ENCODE assay signal across 34 cellular contexts in genomic region chr14:88908216-88908615, GRCh38.
DNase-seq lines count a peak whose midpoint lies in the region; ATAC-seq, FAIRE-seq and TF ChIP-seq lines count a peak whose summit lies in the region.
"Had no signal": no experiment of that assay in that cellular context is flagged by ENCODE, and none has a peak within 500 bp of the region (broad histone marks: within the 10 kb centered on the region; RNA-seq: fewer than 3 reads in every experiment).

No MANE protein-coding gene starts in this region.

- H4K20me1 ChIP-seq in endothelial cell of umbilical vein (replicated peaks; ENCODE audit: control insufficient read depth, extremely low read depth, insufficient read depth, low read length): no peaks in the 10 kb centered on the region
- H4K20me1 ChIP-seq: BLaER1; BLaER1 treated with 17β-estradiol and CSF1 and Interleukin-3, amounts not matched to agents 10 nM and 100 nM had no signal

- H3K36me3 ChIP-seq in endothelial cell of umbilical vein (ENCODE audit: control insufficient read depth in 2 of 2, extremely low read depth in 1 of 2, insufficient read depth in 2 of 2, low read length in 2 of 2): no peaks in the 10 kb centered on the region
- no peaks in the 10 kb centered on the region for H3K36me3 ChIP-seq in esophagus muscularis mucosa
- H3K36me3 ChIP-seq: BE2C; BLaER1; BLaER1 treated with 17β-estradiol and CSF1 and Interleukin-3, amounts not matched to agents 10 nM and 100 nM had no signal

- intact Hi-C loops in endothelial cell of umbilical vein (cut with micrococcal nuclease): no loop called here
- intact Hi-C loops in esophagus muscularis mucosa (cut with DNase I): no loop called here

- no peak for FAIRE-seq in endothelial cell of umbilical vein (lab: Jason Lieb, UNC)
- no peak for FAIRE-seq in D721Med (lab: Jason Lieb, UNC)
- FAIRE-seq: A204.1, A549 had no signal

- POLR2A ChIA-PET in endothelial cell of umbilical vein (lab: Charles Lee): no interaction called here

- no peak for TF ChIP-seq EP300 in esophagus muscularis mucosa (IDR thresholded peaks at IDR 0.05)

- ATAC-seq in GM18870 (IDR thresholded peaks at IDR 0.05; ENCODE audit: unreplicated experiment): no peak
- ATAC-seq: A549; CD8-positive, alpha-beta T cell had no signal

- H3K4me3 ChIP-seq in endothelial cell of umbilical vein (replicated peaks in 1 of 3; ENCODE audit: insufficient read depth in 1 of 3, low read depth in 1 of 3, low read length in 3 of 3) (no peak overlapping the region), esophagus muscularis mucosa (no peak overlapping the region)
- H3K4me3 ChIP-seq: A549; BLaER1; BLaER1 treated with 17β-estradiol and CSF1 and Interleukin-3, amounts not matched to agents 10 nM and 100 nM had no signal

- H3K9ac ChIP-seq in endothelial cell of umbilical vein (replicated peaks; ENCODE audit: extremely low read depth, insufficient read depth, low read length): no peak overlapping the region
- H3K9ac ChIP-seq: BLaER1; BLaER1 treated with 17β-estradiol and CSF1 and Interleukin-3, amounts not matched to agents 10 nM and 100 nM had no signal

- no peak overlapping the region for H3K27ac ChIP-seq in endothelial cell of umbilical vein (ENCODE audit: insufficient read depth, low read depth, low read length)
- H3K27ac ChIP-seq in esophagus muscularis mucosa (replicated peaks in 1 of 4): no peak overlapping the region
- H3K27ac ChIP-seq: 22Rv1; A549; BLaER1; BLaER1 treated with 17β-estradiol and CSF1 and Interleukin-3, amounts not matched to agents 10 nM and 100 nM; C4-2B had no signal

- no peak for TF ChIP-seq POLR2A in endothelial cell of umbilical vein (IDR thresholded peaks at IDR 0.05; ENCODE audit: low read depth, low read length)
- TF ChIP-seq POLR2A in esophagus muscularis mucosa (IDR thresholded peaks at IDR 0.05; ENCODE audit: low read depth): no peak

- 80% methylated on average over 1 of the region's 1 CpG for WGBS in esophagus muscularis mucosa

- no peaks in the 10 kb centered on the region for H3K4me1 ChIP-seq in endothelial cell of umbilical vein (ENCODE audit: control insufficient read depth, extremely low read depth, insufficient read depth, low read length)
- H3K4me1 ChIP-seq in esophagus muscularis mucosa: no peaks in the 10 kb centered on the region
- H3K4me1 ChIP-seq: A549; BLaER1; BLaER1 treated with 17β-estradiol and CSF1 and Interleukin-3, amounts not matched to agents 10 nM and 100 nM; Caco-2 had no signal

- no peaks in the 10 kb centered on the region for H3K9me1 ChIP-seq in endothelial cell of umbilical vein (replicated peaks; ENCODE audit: control insufficient read depth, extremely low read depth, insufficient read depth, low read length)

- no peaks in the 10 kb centered on the region for H3K9me3 ChIP-seq in endothelial cell of umbilical vein (replicated peaks; ENCODE audit: control insufficient read depth, insufficient read depth, low read length)
- peaks cover 0 to 13% (median 11%) of the 10 kb centered on the region in 4 donors for H3K9me3 ChIP-seq in esophagus muscularis mucosa
- H3K9me3 ChIP-seq: A549, Caco-2 had no signal

- DNase-seq in dermis blood vessel endothelial cell (peak; percentile 72), endothelial cell of umbilical vein (ENCODE audit: low read depth, low spot score) (peak; percentile 19), esophagus muscularis mucosa (ENCODE audit: extremely low spot score) (peak; percentile 31), pulmonary artery endothelial cell (ENCODE audit: low read depth, low spot score) (peak; percentile 30), D721Med (ENCODE audit: insufficient read length, low spot score) (no peak), UCSD-AML1 (lab: John Stamatoyannopoulos, UW; ENCODE audit: unreplicated experiment) (no peak)
- DNase-seq in effector CD8-positive, alpha-beta T cell (lab: John Stamatoyannopoulos, UW): no peak
- DNase-seq: 8988T; ACHN; AML-193; BE2C; C1 segment of cervical spinal cord; Caco-2; Calu3; CD4-positive, alpha-beta memory T cell; CD4-positive, alpha-beta T cell; CD4-positive, CD25-positive, alpha-beta regulatory T cell; CD8-positive, alpha-beta memory T cell; CD8-positive, alpha-beta T cell; COR-L47; DMS 273 treated with DMSO at 0.1 percent for 48 hours; DMS153; DMS53; DMS79; DMS79 treated with DMSO at 0.1 percent for 48 hours; DND-41; EL had no signal

- H3K27me3 ChIP-seq in endothelial cell of umbilical vein (ENCODE audit: control insufficient read depth in 2 of 2, insufficient read depth in 2 of 2, low read length in 2 of 2): no peaks in the 10 kb centered on the region
- no peaks in the 10 kb centered on the region for H3K27me3 ChIP-seq in esophagus muscularis mucosa
- H3K27me3 ChIP-seq: BE2C; BLaER1; BLaER1 treated with 17β-estradiol and CSF1 and Interleukin-3, amounts not matched to agents 10 nM and 100 nM had no signal

- dilution Hi-C loops in endothelial cell of umbilical vein (cut with MboI; ENCODE audit: extremely low pct_ligation_motif_present, low sequenced_read_pairs): no loop called here

- no peak overlapping the region for H2AFZ ChIP-seq in endothelial cell of umbilical vein (ENCODE audit: low read depth, low read length)

- no TSS peak for BruUV-seq in endothelial cell of umbilical vein (replicated peaks; lab: Mats Ljungman, UMichigan)

- TF ChIP-seq CTCF in endothelial cell of umbilical vein (IDR thresholded peaks at IDR 0.05; ENCODE audit: extremely low read depth in 1 of 2, insufficient read depth in 1 of 2, low read depth in 1 of 2, low read length in 2 of 2): no peak
- TF ChIP-seq CTCF in esophagus muscularis mucosa (IDR thresholded peaks at IDR 0.05): no peak
- no peak for TF ChIP-seq CTCF in D721Med (IDR thresholded peaks at IDR 0.05; ENCODE audit: insufficient read depth, missing control alignments)

- CTCF ChIA-PET in endothelial cell of umbilical vein (lab: Charles Lee): no interaction called here

- H3K4me2 ChIP-seq in endothelial cell of umbilical vein (ENCODE audit: insufficient read depth, low read length): no peak overlapping the region
- H3K4me2 ChIP-seq: A549; BLaER1; BLaER1 treated with 17β-estradiol and CSF1 and Interleukin-3, amounts not matched to agents 10 nM and 100 nM had no signal

- H3K79me2 ChIP-seq in endothelial cell of umbilical vein (ENCODE audit: control insufficient read depth, insufficient read depth, low read length): no peaks in the 10 kb centered on the region

TF ChIP-seq in endothelial cell of umbilical vein, 7 proteins besides CTCF, POLR2A, EP300 and RAD21:
- TF ChIP-seq JUN (IDR thresholded peaks at IDR 0.05; ENCODE audit: borderline replicate concordance, insufficient read depth, insufficient read length, low read depth) (no peak), MYC (IDR thresholded peaks at IDR 0.05; ENCODE audit: low read depth, low read length) (no peak), EZH2 (IDR thresholded peaks at IDR 0.05; ENCODE audit: borderline replicate concordance, low read depth, low read length, severe bottlenecking) (no peak), FOS (IDR thresholded peaks at IDR 0.05; ENCODE audit: borderline replicate concordance, insufficient read depth, low read length) (no peak), POLR2AphosphoS5 (IDR thresholded peaks at IDR 0.05; ENCODE audit: insufficient read depth, low read depth, low read length) (no peak), GATA2 (IDR thresholded peaks at IDR 0.05; ENCODE audit: insufficient read depth, insufficient read length, low read depth, low read length) (no peak)

Comparison
In these comparisons a context has a peak if more than half of its experiments do, and no peak if none do; other contexts are left out.
1. DNase-seq: peak in dermis blood vessel endothelial cell (single experiment), endothelial cell of umbilical vein (single experiment), esophagus muscularis mucosa (single experiment) and pulmonary artery endothelial cell (single experiment); none in D721Med (single experiment), UCSD-AML1 (single experiment) and effector CD8-positive, alpha-beta T cell (single experiment).